In the genomic region with DNA sequence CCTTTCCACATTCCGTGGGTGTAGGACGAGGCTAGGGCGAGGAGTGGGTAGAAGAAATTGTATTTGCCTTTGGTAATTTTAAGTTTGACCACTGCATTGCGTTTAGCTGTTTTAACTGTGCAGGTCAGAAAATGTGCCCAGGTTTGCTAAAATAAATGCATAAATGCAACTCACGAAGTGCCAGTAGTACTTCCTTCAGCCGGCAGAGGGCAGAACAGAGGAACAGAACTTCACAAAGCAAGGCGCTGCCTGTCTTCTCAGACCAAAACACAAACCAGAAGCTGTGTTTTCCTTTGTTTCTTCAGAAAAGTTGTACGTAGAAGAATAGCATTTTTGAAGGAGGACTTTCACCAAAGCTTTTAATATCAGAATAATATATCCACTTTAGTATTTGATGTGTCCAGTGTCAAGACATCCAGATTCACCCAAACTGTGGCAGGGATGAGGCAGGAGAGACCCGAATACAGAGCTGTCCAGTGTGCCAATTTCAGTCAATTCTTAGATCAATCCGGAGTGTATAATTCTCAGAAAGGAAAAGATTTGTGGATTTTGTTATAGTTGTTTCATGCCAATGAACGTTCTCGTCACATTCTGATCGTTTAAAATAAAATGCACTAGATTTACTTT, we compare ENCODE assay signal across 9 cellular contexts.
A peak's percentile ranks its signal among the peaks of the same experiment; 100 is the strongest.
DNase-seq lines count a peak whose midpoint lies in the region; ATAC-seq, FAIRE-seq and TF ChIP-seq lines count a peak whose summit lies in the region.
"Had no signal": no experiment of that assay in that cellular context is flagged by ENCODE, and none has a peak within 500 bp of the region (broad histone marks: within the 10 kb centered on the region; RNA-seq: fewer than 3 reads in every experiment).

No MANE protein-coding gene starts in this region.

- no peaks in the 10 kb centered on the region for H3K4me1 ChIP-seq in Karpas-422 (ENCODE audit: low read length)

- no peak overlapping the region for H3K4me3 ChIP-seq in Karpas-422 (ENCODE audit: low read length)

- no peaks in the 10 kb centered on the region for H3K9me3 Mint-ChIP-seq in T-helper 2 cell treated with Interferon-gamma antibody and Interleukin-4, amounts not matched to agents 5 μg/mL and 100 μg/mL, for 36 hours
- peaks cover 0 to 2% (median 0%) of the 10 kb centered on the region in 5 experiments for H3K9me3 Mint-ChIP-seq in brain

- H3K36me3 ChIP-seq in Karpas-422 (ENCODE audit: insufficient read depth, low read length): no peaks in the 10 kb centered on the region

- H3K27me3 ChIP-seq in Karpas-422 (ENCODE audit: low read length): no peaks in the 10 kb centered on the region

- H3K4me2 ChIP-seq in Karpas-422 (ENCODE audit: low read depth, low read length, poor library complexity, severe bottlenecking): no peak overlapping the region

- H3K4me3 Mint-ChIP-seq in T-helper 2 cell treated with Interferon-gamma antibody and Interleukin-4, amounts not matched to agents 5 μg/mL and 100 μg/mL, for 36 hours: no peak overlapping the region
- H3K4me3 Mint-ChIP-seq in brain: peak overlapping the region; percentile 30 to 83 (median 78)

- no peak overlapping the region for H3K27ac ChIP-seq in Karpas-422 (ENCODE audit: low read length)

- no peaks in the 10 kb centered on the region for H4K20me1 ChIP-seq in Karpas-422 (ENCODE audit: insufficient read depth, low read depth, low read length)

- in situ Hi-C loops in Caki2 (cut with HindIII; ENCODE audit: low pct_unique_long_range_greater_than_20kb, low sequenced_read_pairs): no loop called here

- peak; percentile 70 for ATAC-seq in GM19452 (IDR thresholded peaks at IDR 0.05; ENCODE audit: unreplicated experiment)

- H3K9ac ChIP-seq in Karpas-422 (ENCODE audit: low read length): no peak overlapping the region

- no peak overlapping the region for H2AFZ ChIP-seq in Karpas-422 (ENCODE audit: low read length)

- no peaks in the 10 kb centered on the region for H3K79me2 ChIP-seq in Karpas-422 (ENCODE audit: low read length)

- FAIRE-seq in islet of Langerhans (lab: Jason Lieb, UNC): peak; percentile 61
- FAIRE-seq: colon had no signal

- peak; percentile 75 to 90 for TF ChIP-seq CTCF in brain (conservative IDR thresholded peaks at IDR 0.05)

- H3K9me3 ChIP-seq in Karpas-422 (ENCODE audit: low read length): no peaks in the 10 kb centered on the region

- H3K36me3 Mint-ChIP-seq in T-helper 2 cell treated with Interferon-gamma antibody and Interleukin-4, amounts not matched to agents 5 μg/mL and 100 μg/mL, for 36 hours (ENCODE audit: low read depth): no peaks in the 10 kb centered on the region
- no peaks in the 10 kb centered on the region for H3K36me3 Mint-ChIP-seq in brain

- no peaks in the 10 kb centered on the region for H3K4me1 Mint-ChIP-seq in T-helper 2 cell treated with Interferon-gamma antibody and Interleukin-4, amounts not matched to agents 5 μg/mL and 100 μg/mL, for 36 hours (ENCODE audit: low read depth)
- peaks cover 25% of the 10 kb centered on the region for H3K4me1 Mint-ChIP-seq in brain

- no peaks in the 10 kb centered on the region for H3K27me3 Mint-ChIP-seq in T-helper 2 cell treated with Interferon-gamma antibody and Interleukin-4, amounts not matched to agents 5 μg/mL and 100 μg/mL, for 36 hours (ENCODE audit: low read depth)
- no peaks in the 10 kb centered on the region for H3K27me3 Mint-ChIP-seq in brain

- H3K9me2 ChIP-seq in Karpas-422 (replicated peaks; ENCODE audit: insufficient read depth, low read length): no peaks in the 10 kb centered on the region

- H3K27ac Mint-ChIP-seq in T-helper 2 cell treated with Interferon-gamma antibody and Interleukin-4, amounts not matched to agents 5 μg/mL and 100 μg/mL, for 36 hours: no peak overlapping the region
- peak overlapping the region; percentile 42 to 92 (median 91) for H3K27ac Mint-ChIP-seq in brain

- peak; percentile 25 for DNase-seq in Caki2 (ENCODE audit: low read depth)
- DNase-seq in Karpas-422: peak; percentile 86
- peak; percentile 8 for DNase-seq in T-helper 2 cell treated with Interferon-gamma antibody and Interleukin-4, amounts not matched to agents 5 μg/mL and 100 μg/mL, for 36 hours (ENCODE audit: low spot score)
- peak; percentile 2 to 40 for DNase-seq in stimulated activated CD4-positive, alpha-beta T cell treated with anti-CD3 and anti-CD28 coated beads, Interleukin-1b, Interleukin-23, amount 100 ng/mL, for 1 hour (ENCODE audit: low read depth in 2 of 2)
- DNase-seq in DMS153 treated with DMSO at 0.1 percent for 48 hours (lab: John Stamatoyannopoulos, UW; ENCODE audit: unreplicated experiment): no peak
